In the genomic region with DNA sequence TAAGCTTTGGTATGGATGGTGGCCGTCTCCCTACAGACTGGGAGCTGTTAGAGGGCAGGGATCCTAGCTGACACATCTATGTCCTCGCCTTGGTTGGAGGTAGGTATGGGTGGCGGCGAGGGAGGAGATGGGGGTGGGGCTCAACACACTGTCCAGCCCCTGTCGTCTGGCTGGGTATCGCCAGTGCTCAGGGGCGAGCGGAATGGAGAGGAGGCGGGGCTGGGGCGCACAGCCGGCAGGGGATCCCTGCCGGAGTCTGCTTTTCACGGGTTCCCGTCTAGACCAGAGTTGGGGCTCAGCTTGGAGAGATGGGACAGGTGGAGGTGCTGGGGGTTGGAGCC, we compare ENCODE assay signal across 8 cellular contexts. TPM values are rescaled to one million over a fixed set of nuclear protein-coding genes. Genes with fewer than 3 reads are reported as not detected.
A peak's percentile ranks its signal among the peaks of the same experiment; 100 is the strongest.
DNase-seq lines count a peak whose midpoint lies in the region; ATAC-seq and TF ChIP-seq lines count a peak whose summit lies in the region.

No MANE protein-coding gene starts in this region.

- no peaks in the 10 kb centered on the region for H3K79me2 ChIP-seq in OCI-LY7 (ENCODE audit: insufficient read depth, low read depth, low read length)

- 8 to 15% methylated on average over 14 of the region's 14 CpGs for WGBS in ectodermal cell, 2 experiments

- TF ChIP-seq CTCF in OCI-LY7 (conservative IDR thresholded peaks at IDR 0.05; ENCODE audit: low read length), result no peak
- TF ChIP-seq CTCF in neutrophil (IDR thresholded peaks at IDR 0.05), result no peak

- H3K36me3 Mint-ChIP-seq in activated CD4-positive, alpha-beta T cell treated with anti-CD3 and anti-CD28 coated beads, Interleukin-2, amount 10 ng/mL, durations not matched to agents 7 days and 5 days (ENCODE audit: low read depth), result no peaks in the 10 kb centered on the region

- peaks cover 46% of the 10 kb centered on the region for H3K4me1 Mint-ChIP-seq in activated CD4-positive, alpha-beta T cell treated with anti-CD3 and anti-CD28 coated beads, Interleukin-2, amount 10 ng/mL, durations not matched to agents 7 days and 5 days

- CTCF ChIA-PET in activated CD4-positive, alpha-beta T cell treated with anti-CD3 and anti-CD28 coated beads, Interleukin-2, amount 10 ng/mL, durations not matched to agents 7 days and 5 days (lab: Charles Lee), result interaction anchor here (0.6 to 12.4 kb wide), 21 partner anchors 8 to 665 kb away, joined by 3 to 225 read pairs (median 5); a partner anchor contains a TSS
- CTCF ChIA-PET in OCI-LY7 (lab: Charles Lee; ENCODE audit: unreplicated experiment), result interaction anchor here (0.6 to 1.9 kb wide), 8 partner anchors 10 to 118 kb away, joined by 3 to 11 read pairs (median 3); no protein-coding TSS in a partner anchor

- ATAC-seq in HG03097 (IDR thresholded peaks at IDR 0.05; ENCODE audit: low FRiP score, unreplicated experiment), result no peak
- no peak for ATAC-seq in GM18870 (IDR thresholded peaks at IDR 0.05; ENCODE audit: unreplicated experiment)

- DNase-seq in activated CD4-positive, alpha-beta T cell treated with anti-CD3 and anti-CD28 coated beads, Interleukin-2, amount 10 ng/mL, durations not matched to agents 7 days and 5 days, result no peak
- no peak for DNase-seq in activated CD4-positive, alpha-beta T cell treated with anti-CD3 and anti-CD28 coated beads, Interleukin-2, amount 50 U/mL, for 1 hour
- DNase-seq in OCI-LY7 (ENCODE audit: low spot score) (no peak), RKO (ENCODE audit: low spot score) (no peak)

- H3K4me3 Mint-ChIP-seq in activated CD4-positive, alpha-beta T cell treated with anti-CD3 and anti-CD28 coated beads, Interleukin-2, amount 10 ng/mL, durations not matched to agents 7 days and 5 days, result peak overlapping the region; percentile 84

- no peaks in the 10 kb centered on the region for H3K9me3 Mint-ChIP-seq in activated CD4-positive, alpha-beta T cell treated with anti-CD3 and anti-CD28 coated beads, Interleukin-2, amount 10 ng/mL, durations not matched to agents 7 days and 5 days

- H3K4me1 ChIP-seq in OCI-LY7 (ENCODE audit: insufficient read depth, low read length, poor library complexity, severe bottlenecking) (peaks cover 65% of the 10 kb centered on the region), ectodermal cell (ENCODE audit: control insufficient read depth, insufficient read depth, low read length) (peaks cover 23% of the 10 kb centered on the region), neutrophil (ENCODE audit: control insufficient read depth in 1 of 2, insufficient read depth in 1 of 2, low read depth in 1 of 2, low read length in 1 of 2) (peaks cover 33 to 35% of the 10 kb centered on the region in 2 experiments)

- no peaks in the 10 kb centered on the region for H3K9me2 ChIP-seq in OCI-LY7 (ENCODE audit: insufficient read depth, low read length)

- H2AFZ ChIP-seq in OCI-LY7 (ENCODE audit: low read length), result peak overlapping the region; percentile 53; the same call in 1 of the 2 replicates

- no peaks in the 10 kb centered on the region for H4K20me1 ChIP-seq in OCI-LY7 (ENCODE audit: insufficient read depth, low read length)

- POLR2A ChIA-PET in activated CD4-positive, alpha-beta T cell treated with anti-CD3 and anti-CD28 coated beads, Interleukin-2, amount 10 ng/mL, durations not matched to agents 7 days and 5 days (lab: Charles Lee), result interaction anchor here (0.7 kb wide), 1 partner anchor 15 kb away, joined by 3 read pairs; no protein-coding TSS in a partner anchor
- POLR2A ChIA-PET in OCI-LY7 (lab: Charles Lee), result interaction anchor here (0.8 to 1.9 kb wide), 6 partner anchors 9 to 101 kb away, joined by 3 to 17 read pairs (median 4); a partner anchor contains a TSS

- H3K36me3 ChIP-seq in OCI-LY7 (ENCODE audit: insufficient read depth, low read length) (no peaks in the 10 kb centered on the region), ectodermal cell (ENCODE audit: control insufficient read depth, insufficient read depth, low read length) (no peaks in the 10 kb centered on the region), neutrophil (no peaks in the 10 kb centered on the region)

- H3K9me3 ChIP-seq in OCI-LY7 (ENCODE audit: low read length), result no peaks in the 10 kb centered on the region
- no peaks in the 10 kb centered on the region for H3K9me3 ChIP-seq in ectodermal cell (ENCODE audit: control insufficient read depth, low read length)
- no peaks in the 10 kb centered on the region for H3K9me3 ChIP-seq in neutrophil

- no peaks in the 10 kb centered on the region for H3K27me3 Mint-ChIP-seq in activated CD4-positive, alpha-beta T cell treated with anti-CD3 and anti-CD28 coated beads, Interleukin-2, amount 10 ng/mL, durations not matched to agents 7 days and 5 days

- H3K4me3 ChIP-seq in OCI-LY7 (ENCODE audit: low read depth, low read length, poor library complexity, severe bottlenecking) (peak overlapping the region; percentile 70), ectodermal cell (ENCODE audit: insufficient read depth, low read depth, low read length) (peak overlapping the region; percentile 44), neutrophil (ENCODE audit: low read depth in 1 of 2, low read length in 1 of 2) (peak overlapping the region; percentile 65 to 78)

- no TSS peak for BruUV-seq in OCI-LY7 (replicated peaks; lab: Mats Ljungman, UMichigan)

- peak overlapping the region; percentile 71 for H3K4me2 ChIP-seq in OCI-LY7 (ENCODE audit: low read length)

- intact Hi-C loops in OCI-LY7 (cut with micrococcal nuclease; ENCODE audit: unreplicated experiment), result no loop called here

- no peak overlapping the region for H3K27ac ChIP-seq in OCI-LY7 (ENCODE audit: low read depth, low read length, poor library complexity, severe bottlenecking)
- H3K27ac ChIP-seq in ectodermal cell (ENCODE audit: insufficient read depth, low read depth, low read length, poor library complexity, severe bottlenecking), result no peak overlapping the region
- no peak overlapping the region for H3K27ac ChIP-seq in neutrophil

- peak overlapping the region; percentile 82 for H3K27ac Mint-ChIP-seq in activated CD4-positive, alpha-beta T cell treated with anti-CD3 and anti-CD28 coated beads, Interleukin-2, amount 10 ng/mL, durations not matched to agents 7 days and 5 days

- H3K27me3 ChIP-seq in ectodermal cell (ENCODE audit: control insufficient read depth, insufficient read depth, low read length, poor library complexity, severe bottlenecking), result peaks cover 36% of the 10 kb centered on the region
- H3K27me3 ChIP-seq in neutrophil, result peaks cover 39% of the 10 kb centered on the region

RNA-seq across cellular contexts. Expression of a gene that starts 16.1 kb away (rescaled TPM):
- 1 to 10 TPM; 5.7 to 6.9 TPM for total RNA-seq in activated CD4-positive, alpha-beta T cell treated with anti-CD3 and anti-CD28 coated beads, Interleukin-2, amount 10 ng/mL, durations not matched to agents 7 days and 5 days
- total RNA-seq in OCI-LY7 (2014; rRNA removed; shearing (Covaris generic)), result 0.41 and 0.66 TPM in 2 replicates
- total RNA-seq in OCI-LY7 (2022), result 0.89 and 1.3 TPM in 2 replicates
- polyA plus RNA-seq in ectodermal cell (2013, experiment 1 of 4), result 6.8 TPM
- polyA plus RNA-seq in ectodermal cell (2013, experiment 2 of 4), result 6.3 TPM
- 5.3 TPM for polyA plus RNA-seq in ectodermal cell (2013, experiment 3 of 4)
- 6.6 TPM for polyA plus RNA-seq in ectodermal cell (2013, experiment 4 of 4)

RNA-seq across cellular contexts. Expression of a gene that starts 28.4 kb away (rescaled TPM):
- total RNA-seq in activated CD4-positive, alpha-beta T cell treated with anti-CD3 and anti-CD28 coated beads, Interleukin-2, amount 10 ng/mL, durations not matched to agents 7 days and 5 days, result 1 to 10 TPM; 2.1 to 2.7 TPM
- 25.3 and 29.3 TPM in 2 replicates for total RNA-seq in OCI-LY7 (2014; rRNA removed; shearing (Covaris generic))
- total RNA-seq in OCI-LY7 (2022), result 28.1 and 29.0 TPM in 2 replicates
- 18.6 TPM for polyA plus RNA-seq in ectodermal cell (2013, experiment 1 of 4)
- polyA plus RNA-seq in ectodermal cell (2013, experiment 2 of 4), result 13.7 TPM
- 13.5 TPM for polyA plus RNA-seq in ectodermal cell (2013, experiment 3 of 4)
- polyA plus RNA-seq in ectodermal cell (2013, experiment 4 of 4), result 14.6 TPM

RNA-seq across cellular contexts. Expression of a gene that starts 47.0 kb away (rescaled TPM):
- 10 to 100 TPM; 28.3 to 30.4 TPM for total RNA-seq in activated CD4-positive, alpha-beta T cell treated with anti-CD3 and anti-CD28 coated beads, Interleukin-2, amount 10 ng/mL, durations not matched to agents 7 days and 5 days
- total RNA-seq in OCI-LY7 (2014; rRNA removed; shearing (Covaris generic)), result 53.9 and 65.5 TPM in 2 replicates
- total RNA-seq in OCI-LY7 (2022), result 30.7 and 38.0 TPM in 2 replicates
- 32.3 TPM for polyA plus RNA-seq in ectodermal cell (2013, experiment 1 of 4)
- 29.6 TPM for polyA plus RNA-seq in ectodermal cell (2013, experiment 2 of 4)
- polyA plus RNA-seq in ectodermal cell (2013, experiment 3 of 4), result 19.9 TPM
- polyA plus RNA-seq in ectodermal cell (2013, experiment 4 of 4), result 23.9 TPM

RNA-seq across cellular contexts. Expression of a gene that starts 56.7 kb away (rescaled TPM):
- total RNA-seq in activated CD4-positive, alpha-beta T cell treated with anti-CD3 and anti-CD28 coated beads, Interleukin-2, amount 10 ng/mL, durations not matched to agents 7 days and 5 days, result not detected
- total RNA-seq in OCI-LY7 (2014; rRNA removed; shearing (Covaris generic)), result not detected in 2 replicates
- total RNA-seq in OCI-LY7 (2022), result not detected in 2 replicates
- polyA plus RNA-seq in ectodermal cell (2013, experiment 1 of 4), result not detected
- not detected for polyA plus RNA-seq in ectodermal cell (2013, experiment 2 of 4)
- polyA plus RNA-seq in ectodermal cell (2013, experiment 3 of 4), result not detected
- polyA plus RNA-seq in ectodermal cell (2013, experiment 4 of 4), result not detected

Comparison
In these comparisons a context has a peak if more than half of its experiments do, and no peak if none do; other contexts are left out.
1. RNA of a gene that starts 28.4 kb away (total RNA-seq): 25.3 to 29.3 TPM in OCI-LY7; 2.1 to 2.7 TPM in activated CD4-positive, alpha-beta T cell treated with anti-CD3 and anti-CD28 coated beads, Interleukin-2, amount 10 ng/mL, durations not matched to agents 7 days and 5 days; every median in the first group is over 4 times any median in the second.
2. Peak in every context shown above with its lines, with median percentiles within 50 percentile points of each other: H3K4me3 ChIP-seq.